In genomic region chr2:199258291-199258690, GRCh38 we compare ENCODE assay signal across 16 cellular contexts.
DNase-seq lines count a peak whose midpoint lies in the region; ATAC-seq and TF ChIP-seq lines count a peak whose summit lies in the region.
"Had no signal": no experiment of that assay in that cellular context is flagged by ENCODE, and none has a peak within 500 bp of the region (broad histone marks: within the 10 kb centered on the region; RNA-seq: fewer than 3 reads in every experiment).

No MANE protein-coding gene starts in this region.

- H3K36me3 Mint-ChIP-seq in HFFc6 (ENCODE audit: low read depth) (peaks cover 10% of the 10 kb centered on the region), osteocyte (ENCODE audit: unreplicated experiment) (no peaks in the 10 kb centered on the region)

- DNase-seq in EL (peak; percentile 2), HFFc6 (no peak), foreskin keratinocyte (no peak), osteocyte (ENCODE audit: extremely low spot score, unreplicated experiment) (no peak), H4 (ENCODE audit: low spot score) (no peak)
- DNase-seq: activated CD4-positive, alpha-beta T cell treated with anti-CD3 and anti-CD28 coated beads, Interleukin-2, amount 10 ng/mL, durations not matched to agents 24 days and 14 days; activated T-cell treated with anti-CD3 and anti-CD28 coated beads, Interleukin-2, amount 50 U/mL, for 48 hours; DMS 273 treated with DMSO at 0.1 percent for 48 hours; effector CD8-positive, alpha-beta T cell; lower lobe of right lung; NK-92 treated with Interleukin-12 subunit alpha and Interleukin-12 subunit beta, amount 100 ng/mL, for 24 hours; T-helper 1 cell had no signal

- no peaks in the 10 kb centered on the region for H3K27me3 Mint-ChIP-seq in HFFc6 (ENCODE audit: insufficient read depth)
- peaks cover 6% of the 10 kb centered on the region for H3K27me3 Mint-ChIP-seq in osteocyte (ENCODE audit: unreplicated experiment)
- H3K27me3 Mint-ChIP-seq: activated CD4-positive, alpha-beta T cell treated with anti-CD3 and anti-CD28 coated beads, Interleukin-2, amount 10 ng/mL, durations not matched to agents 24 days and 14 days had no signal

- H3K27ac ChIP-seq in VCaP: no peak overlapping the region
- no peak overlapping the region for H3K27ac ChIP-seq in foreskin keratinocyte
- H3K27ac ChIP-seq: lower lobe of right lung, thoracic aorta had no signal

- H3K4me1 ChIP-seq in foreskin keratinocyte: no peaks in the 10 kb centered on the region
- H3K4me1 ChIP-seq: lower lobe of right lung had no signal

- ATAC-seq in foreskin keratinocyte (no peak), GM19324 (IDR thresholded peaks at IDR 0.05; ENCODE audit: low FRiP score, unreplicated experiment) (no peak), GM19455 (IDR thresholded peaks at IDR 0.05; ENCODE audit: unreplicated experiment) (no peak)
- ATAC-seq: lower lobe of right lung had no signal

- H3K27ac Mint-ChIP-seq in HFFc6 (no peak overlapping the region), osteocyte (ENCODE audit: unreplicated experiment) (no peak overlapping the region)
- H3K27ac Mint-ChIP-seq: activated CD4-positive, alpha-beta T cell treated with anti-CD3 and anti-CD28 coated beads, Interleukin-2, amount 10 ng/mL, durations not matched to agents 24 days and 14 days had no signal

- H3K4me3 Mint-ChIP-seq in HFFc6 (no peak overlapping the region), osteocyte (ENCODE audit: unreplicated experiment) (no peak overlapping the region)
- H3K4me3 Mint-ChIP-seq: activated CD4-positive, alpha-beta T cell treated with anti-CD3 and anti-CD28 coated beads, Interleukin-2, amount 10 ng/mL, durations not matched to agents 24 days and 14 days had no signal

- TF ChIP-seq CTCF in HFFc6 (IDR thresholded peaks at IDR 0.05): peak; percentile 69
- 0 out of 2 replicates have a peak, but pooled peaks have one; percentile 10 for TF ChIP-seq CTCF in VCaP (conservative IDR thresholded peaks at IDR 0.05)
- peak; percentile 18 for TF ChIP-seq CTCF in foreskin keratinocyte (conservative IDR thresholded peaks at IDR 0.05)
- TF ChIP-seq CTCF in osteocyte (IDR thresholded peaks at IDR 0.05): no peak

- H3K4me1 Mint-ChIP-seq in HFFc6 (ENCODE audit: low read depth) (peaks cover 8% of the 10 kb centered on the region; the same call in 1 of the 2 replicates), osteocyte (ENCODE audit: unreplicated experiment) (no peaks in the 10 kb centered on the region)
- H3K4me1 Mint-ChIP-seq: activated CD4-positive, alpha-beta T cell treated with anti-CD3 and anti-CD28 coated beads, Interleukin-2, amount 10 ng/mL, durations not matched to agents 24 days and 14 days had no signal

- no peaks in the 10 kb centered on the region for H3K27me3 ChIP-seq in foreskin keratinocyte

- H3K9me3 Mint-ChIP-seq in HFFc6 (peaks cover 16% of the 10 kb centered on the region), osteocyte (ENCODE audit: unreplicated experiment) (peaks cover 12% of the 10 kb centered on the region)
